In the genomic region with DNA sequence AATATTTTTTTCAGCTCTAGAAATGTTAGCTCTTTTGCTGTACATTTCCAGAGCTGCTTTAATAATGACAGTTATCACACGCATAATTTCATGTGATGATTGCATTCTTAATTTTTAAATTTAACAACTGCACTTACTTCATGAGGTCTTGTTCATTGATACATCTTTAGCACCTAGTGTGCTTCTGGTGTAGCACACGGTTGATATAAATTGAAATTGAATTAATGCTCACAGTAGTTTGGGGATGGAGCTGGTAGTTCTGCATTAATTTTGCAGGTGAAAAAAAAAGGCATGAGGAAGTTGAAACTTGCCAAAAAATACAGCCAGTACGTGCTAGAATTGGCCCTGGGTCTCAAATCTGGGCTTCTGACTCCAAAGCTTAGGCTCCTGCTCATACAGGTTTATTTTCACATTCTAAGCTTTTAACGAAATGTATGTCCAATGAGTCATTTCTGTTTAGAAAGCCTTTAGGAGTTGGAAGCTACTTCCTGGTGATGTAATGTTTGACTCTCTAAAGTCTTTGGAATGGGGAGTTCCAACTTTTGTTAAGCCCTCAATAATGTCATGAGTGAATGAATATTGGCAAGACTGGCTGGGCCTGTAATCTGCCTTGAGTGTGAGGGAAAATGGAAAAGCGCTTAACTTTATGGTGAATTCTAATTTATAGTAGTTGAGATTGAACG, we compare ENCODE assay signal across 8 cellular contexts. TPM values are rescaled to one million over a fixed set of nuclear protein-coding genes. Genes with fewer than 3 reads are reported as not detected.
DNase-seq lines count a peak whose midpoint lies in the region; ATAC-seq lines count a peak whose summit lies in the region.

No MANE protein-coding gene starts in this region.

- no peaks in the 10 kb centered on the region for H3K9me3 ChIP-seq in CD8-positive, alpha-beta memory T cell (ENCODE audit: low read length)
- H3K9me3 ChIP-seq in muscle layer of duodenum (ENCODE audit: control insufficient read depth in 1 of 2, low read length in 2 of 2): no peaks in the 10 kb centered on the region

- H3K27ac ChIP-seq in CD8-positive, alpha-beta memory T cell (ENCODE audit: low read depth, low read length): no peak overlapping the region
- H3K27ac ChIP-seq in muscle layer of duodenum (ENCODE audit: low read length): peak overlapping the region; percentile 86

- POLR2A ChIA-PET in CD8-positive, alpha-beta memory T cell (lab: Charles Lee): no interaction called here

- ATAC-seq in HG02763 (IDR thresholded peaks at IDR 0.05; ENCODE audit: unreplicated experiment) (no peak), HG02840 (IDR thresholded peaks at IDR 0.05; ENCODE audit: low FRiP score, unreplicated experiment) (no peak)

- H3K36me3 Mint-ChIP-seq in CD8-positive, alpha-beta memory T cell: peaks cover 0 to 36% (median 8%) of the 10 kb centered on the region in 3 donors

- no peaks in the 10 kb centered on the region for H3K9me3 Mint-ChIP-seq in CD8-positive, alpha-beta memory T cell

- H3K4me3 ChIP-seq in CD8-positive, alpha-beta memory T cell (ENCODE audit: low read length): no peak overlapping the region
- H3K4me3 ChIP-seq in muscle layer of duodenum (ENCODE audit: low read depth in 1 of 2, low read length in 2 of 2): no peak overlapping the region

- peak overlapping the region in 6 of 8 donors; percentile 35 to 73 (median 60) for H3K27ac Mint-ChIP-seq in CD8-positive, alpha-beta memory T cell

- H3K4me3 Mint-ChIP-seq in CD8-positive, alpha-beta memory T cell: peak overlapping the region in 1 of 7 donors; percentile 36

- no peaks in the 10 kb centered on the region for H3K36me3 ChIP-seq in CD8-positive, alpha-beta memory T cell (ENCODE audit: insufficient read depth, low read length)
- H3K36me3 ChIP-seq in muscle layer of duodenum (ENCODE audit: control insufficient read depth in 1 of 2, insufficient read depth in 2 of 2, low read length in 2 of 2): peaks cover 11 to 13% of the 10 kb centered on the region in 2 donors

- H3K27me3 ChIP-seq in CD8-positive, alpha-beta memory T cell (ENCODE audit: insufficient read depth, low read length, poor library complexity, severe bottlenecking): no peaks in the 10 kb centered on the region
- no peaks in the 10 kb centered on the region for H3K27me3 ChIP-seq in muscle layer of duodenum (ENCODE audit: low read depth, low read length)

- CTCF ChIA-PET in CD8-positive, alpha-beta memory T cell (lab: Charles Lee): no interaction called here

- peaks cover 40% of the 10 kb centered on the region for H3K4me1 ChIP-seq in CD8-positive, alpha-beta memory T cell (ENCODE audit: insufficient read depth, low read length)
- peaks cover 25 to 56% of the 10 kb centered on the region in 2 donors for H3K4me1 ChIP-seq in muscle layer of duodenum (ENCODE audit: control insufficient read depth in 1 of 2, insufficient read depth in 2 of 2, low read length in 2 of 2)

- no peaks in the 10 kb centered on the region for H3K27me3 Mint-ChIP-seq in CD8-positive, alpha-beta memory T cell

- H3K4me1 Mint-ChIP-seq in CD8-positive, alpha-beta memory T cell: peaks cover 57 to 74% (median 67%) of the 10 kb centered on the region in 3 donors

- DNase-seq in CD8-positive, alpha-beta memory T cell: no peak
- peak; percentile 37 for DNase-seq in NCI-H2196 treated with DMSO at 0.1 percent for 48 hours (lab: John Stamatoyannopoulos, UW; ENCODE audit: unreplicated experiment)
- DNase-seq in dermis blood vessel endothelial cell: peak; percentile 91
- no peak for DNase-seq in stimulated activated CD4-positive, alpha-beta T cell treated with anti-CD3 and anti-CD28 coated beads, Interleukin-2, amount 100 ng/mL, for 48 hours
- no peak for DNase-seq in stimulated activated CD4-positive, alpha-beta T cell treated with anti-CD3 and anti-CD28 coated beads, Interleukin-2, amount 100 ng/mL, for 24 hours

RNA-seq across cellular contexts. Expression of a gene that starts 10.9 kb away (rescaled TPM):
- 100 to 1,000 TPM; 224 to 231 TPM for total RNA-seq in CD8-positive, alpha-beta memory T cell
- 299 TPM for polyA plus RNA-seq in CD8-positive, alpha-beta memory T cell
- total RNA-seq in dermis blood vessel endothelial cell: 58.9 and 105 TPM in 2 replicates

RNA-seq across cellular contexts. Expression of a gene that starts 36.5 kb away (rescaled TPM):
- 10 to 100 TPM; 15.8 to 16.7 TPM for total RNA-seq in CD8-positive, alpha-beta memory T cell
- 5.5 TPM for polyA plus RNA-seq in CD8-positive, alpha-beta memory T cell
- total RNA-seq in dermis blood vessel endothelial cell: 16.7 and 18.7 TPM in 2 replicates

Comparison
In these comparisons a context has a peak if more than half of its experiments do, and no peak if none do; other contexts are left out.
1. DNase-seq: peak in NCI-H2196 treated with DMSO at 0.1 percent for 48 hours (single experiment) and dermis blood vessel endothelial cell (single experiment); none in CD8-positive, alpha-beta memory T cell (0 of 5), stimulated activated CD4-positive, alpha-beta T cell treated with anti-CD3 and anti-CD28 coated beads, Interleukin-2, amount 100 ng/mL, for 48 hours (0 of 2) and stimulated activated CD4-positive, alpha-beta T cell treated with anti-CD3 and anti-CD28 coated beads, Interleukin-2, amount 100 ng/mL, for 24 hours (0 of 2).